Comparison of ENCODE assay signal across 8 cellular contexts in the genomic region with DNA sequence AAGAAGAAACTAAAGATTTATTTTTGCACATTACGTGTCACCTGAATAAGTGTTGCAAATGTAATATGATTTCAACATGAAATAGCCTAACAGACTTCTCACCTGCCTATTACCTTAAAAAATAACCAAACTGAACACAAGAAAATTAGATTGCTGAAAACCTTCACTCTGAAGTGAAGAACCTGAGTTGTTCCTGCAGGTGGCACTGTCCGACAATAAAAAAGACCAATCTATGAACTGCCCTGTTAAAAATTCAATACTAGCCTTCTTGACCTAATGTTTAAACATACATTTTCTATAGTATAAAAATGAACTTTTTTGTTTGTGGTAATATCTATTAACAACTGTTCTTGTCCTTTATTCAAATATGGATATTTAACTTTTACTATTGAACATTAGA.
DNase-seq lines count a peak whose midpoint lies in the region; ATAC-seq and TF ChIP-seq lines count a peak whose summit lies in the region.

No MANE protein-coding gene starts in this region.

- no peaks in the 10 kb centered on the region for H3K36me3 ChIP-seq in OCI-LY1 (ENCODE audit: insufficient read depth, low read length)

- DNase-seq in stimulated activated CD4-positive, alpha-beta T cell treated with anti-CD3 and anti-CD28 coated beads, Interleukin-15, amount 100 ng/mL, for 24 hours, result peak; percentile 31
- DNase-seq in stimulated activated CD4-positive, alpha-beta T cell treated with anti-CD3 and anti-CD28 coated beads, Interleukin-4, amount 100 ng/mL, for 4 hours, result no peak
- peak; percentile 19 for DNase-seq in cerebellum (ENCODE audit: low spot score)
- DNase-seq in mesothelial cell of epicardium (ENCODE audit: low spot score in 2 of 2, unreplicated experiment in 2 of 2), result no peak
- no peak for DNase-seq in activated T-helper 2 cell treated with anti-CD3 and anti-CD28 coated beads, Interferon-gamma antibody, Interleukin-2, Interleukin-4, amounts not matched to agents 10 μg/mL and 5 μg/mL and 100 μg/mL, durations not matched to agents 14 hours and 24 hours and 36 hours (ENCODE audit: low spot score)
- no peak for DNase-seq in HK-2 (ENCODE audit: unreplicated experiment)

- H3K9me3 ChIP-seq in OCI-LY1 (ENCODE audit: low read length), result no peaks in the 10 kb centered on the region

- no peaks in the 10 kb centered on the region for H3K9me3 Mint-ChIP-seq in mesothelial cell of epicardium
- H3K9me3 Mint-ChIP-seq in activated T-helper 2 cell treated with anti-CD3 and anti-CD28 coated beads, Interferon-gamma antibody, Interleukin-2, Interleukin-4, amounts not matched to agents 10 μg/mL and 5 μg/mL and 100 μg/mL, durations not matched to agents 14 hours and 24 hours and 36 hours, result no peaks in the 10 kb centered on the region

- intact Hi-C loops in activated T-helper 2 cell treated with anti-CD3 and anti-CD28 coated beads, Interferon-gamma antibody, Interleukin-2, Interleukin-4, amounts not matched to agents 10 μg/mL and 5 μg/mL and 100 μg/mL, durations not matched to agents 14 hours and 24 hours and 36 hours (cut with micrococcal nuclease), result no loop called here

- no peaks in the 10 kb centered on the region for H3K4me1 Mint-ChIP-seq in mesothelial cell of epicardium
- H3K4me1 Mint-ChIP-seq in activated T-helper 2 cell treated with anti-CD3 and anti-CD28 coated beads, Interferon-gamma antibody, Interleukin-2, Interleukin-4, amounts not matched to agents 10 μg/mL and 5 μg/mL and 100 μg/mL, durations not matched to agents 14 hours and 24 hours and 36 hours (ENCODE audit: low read depth), result no peaks in the 10 kb centered on the region

- H3F3A ChIP-seq in OCI-LY1 (ENCODE audit: insufficient read depth, low read length), result no peaks in the 10 kb centered on the region

- no peaks in the 10 kb centered on the region for H3K4me1 ChIP-seq in OCI-LY1 (ENCODE audit: insufficient read depth, low read length, severe bottlenecking)

- H3K27me3 ChIP-seq in OCI-LY1 (ENCODE audit: insufficient read depth, low read length), result no peaks in the 10 kb centered on the region

- H3K27ac Mint-ChIP-seq in mesothelial cell of epicardium, result no peak overlapping the region
- H3K27ac Mint-ChIP-seq in activated T-helper 2 cell treated with anti-CD3 and anti-CD28 coated beads, Interferon-gamma antibody, Interleukin-2, Interleukin-4, amounts not matched to agents 10 μg/mL and 5 μg/mL and 100 μg/mL, durations not matched to agents 14 hours and 24 hours and 36 hours, result no peak overlapping the region

- H3K27ac ChIP-seq in OCI-LY1 (ENCODE audit: low read depth, low read length, poor library complexity, severe bottlenecking), result no peak overlapping the region

- no peaks in the 10 kb centered on the region for H4K20me1 ChIP-seq in OCI-LY1 (ENCODE audit: insufficient read depth, low read length)

- no peaks in the 10 kb centered on the region for H3K9me2 ChIP-seq in OCI-LY1 (ENCODE audit: low read depth, low read length)

- H3K27me3 Mint-ChIP-seq in mesothelial cell of epicardium (ENCODE audit: low read depth), result peaks cover 36% of the 10 kb centered on the region
- no peaks in the 10 kb centered on the region for H3K27me3 Mint-ChIP-seq in activated T-helper 2 cell treated with anti-CD3 and anti-CD28 coated beads, Interferon-gamma antibody, Interleukin-2, Interleukin-4, amounts not matched to agents 10 μg/mL and 5 μg/mL and 100 μg/mL, durations not matched to agents 14 hours and 24 hours and 36 hours (ENCODE audit: low read depth)

- H3K4me3 ChIP-seq in OCI-LY1 (ENCODE audit: low read depth, low read length, poor library complexity, severe bottlenecking), result no peak overlapping the region

- H3K79me2 ChIP-seq in OCI-LY1 (ENCODE audit: insufficient read depth, low read length), result no peaks in the 10 kb centered on the region

- H3K36me3 Mint-ChIP-seq in mesothelial cell of epicardium, result no peaks in the 10 kb centered on the region
- H3K36me3 Mint-ChIP-seq in activated T-helper 2 cell treated with anti-CD3 and anti-CD28 coated beads, Interferon-gamma antibody, Interleukin-2, Interleukin-4, amounts not matched to agents 10 μg/mL and 5 μg/mL and 100 μg/mL, durations not matched to agents 14 hours and 24 hours and 36 hours (ENCODE audit: low read depth), result no peaks in the 10 kb centered on the region

- peak; percentile 61 for ATAC-seq in HG02981 (IDR thresholded peaks at IDR 0.05; ENCODE audit: unreplicated experiment)

- H3K9ac ChIP-seq in OCI-LY1 (ENCODE audit: low read length), result no peak overlapping the region

- H3K4me2 ChIP-seq in OCI-LY1 (ENCODE audit: low read length), result no peak overlapping the region

- no peak overlapping the region for H2AFZ ChIP-seq in OCI-LY1 (ENCODE audit: low read length)

- TF ChIP-seq CTCF in OCI-LY1 (IDR thresholded peaks at IDR 0.05; ENCODE audit: low read length) (peak; percentile 46), mesothelial cell of epicardium (IDR thresholded peaks at IDR 0.05; ENCODE audit: unreplicated experiment) (peak; percentile 83)

- H3K4me3 Mint-ChIP-seq in mesothelial cell of epicardium, result no peak overlapping the region
- no peak overlapping the region for H3K4me3 Mint-ChIP-seq in activated T-helper 2 cell treated with anti-CD3 and anti-CD28 coated beads, Interferon-gamma antibody, Interleukin-2, Interleukin-4, amounts not matched to agents 10 μg/mL and 5 μg/mL and 100 μg/mL, durations not matched to agents 14 hours and 24 hours and 36 hours (ENCODE audit: low read depth)

Comparison
In these comparisons a context has a peak if more than half of its experiments do, and no peak if none do; other contexts are left out.
1. DNase-seq: peak in stimulated activated CD4-positive, alpha-beta T cell treated with anti-CD3 and anti-CD28 coated beads, Interleukin-15, amount 100 ng/mL, for 24 hours (single experiment) and cerebellum (single experiment); none in stimulated activated CD4-positive, alpha-beta T cell treated with anti-CD3 and anti-CD28 coated beads, Interleukin-4, amount 100 ng/mL, for 4 hours (0 of 2), mesothelial cell of epicardium (0 of 2), activated T-helper 2 cell treated with anti-CD3 and anti-CD28 coated beads, Interferon-gamma antibody, Interleukin-2, Interleukin-4, amounts not matched to agents 10 μg/mL and 5 μg/mL and 100 μg/mL, durations not matched to agents 14 hours and 24 hours and 36 hours (single experiment) and HK-2 (single experiment).